In the genomic region with DNA sequence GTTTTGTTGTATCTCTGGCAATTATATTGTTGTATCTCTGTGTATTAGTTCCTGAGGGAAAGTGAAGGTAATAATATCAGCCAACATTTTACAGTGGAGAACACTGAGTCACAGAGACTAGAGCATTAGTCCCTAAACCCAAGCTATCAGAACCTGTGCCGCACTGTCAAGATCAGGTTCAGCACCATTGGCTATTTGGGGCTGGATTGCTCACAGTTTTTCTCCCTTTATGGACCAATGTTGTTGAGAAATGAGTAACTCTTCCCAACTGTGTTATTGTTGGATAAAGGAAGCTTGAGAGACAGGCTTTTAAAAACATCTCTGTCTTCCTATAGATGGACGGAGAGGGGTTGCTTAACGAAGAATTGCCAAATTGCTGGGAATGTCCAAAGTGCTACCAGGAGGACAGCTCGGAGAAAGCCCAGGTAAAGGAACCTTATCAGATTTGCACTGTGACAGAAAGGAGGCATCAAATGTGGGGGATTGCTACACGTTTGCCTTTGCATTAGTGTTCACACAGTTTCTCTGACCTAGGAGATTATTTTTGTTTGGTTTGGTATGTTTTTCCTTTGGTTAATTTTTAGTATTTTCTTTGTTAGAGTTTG, we compare ENCODE assay signal across 14 cellular contexts. TPM values are rescaled to one million over a fixed set of nuclear protein-coding genes. Genes with fewer than 3 reads are reported as not detected.
A peak's percentile ranks its signal among the peaks of the same experiment; 100 is the strongest.
DNase-seq lines count a peak whose midpoint lies in the region; ATAC-seq and TF ChIP-seq lines count a peak whose summit lies in the region.
"Had no signal": no experiment of that assay in that cellular context is flagged by ENCODE, and none has a peak within 500 bp of the region (broad histone marks: within the 10 kb centered on the region; RNA-seq: fewer than 3 reads in every experiment).

No MANE protein-coding gene starts in this region.

- ATAC-seq in activated T-cell treated with anti-CD3 and anti-CD28 coated beads, Interleukin-2, amount 50 U/mL, for 4 hours: no peak
- peak; percentile 13 for ATAC-seq in left lobe of liver
- ATAC-seq in stimulated activated effector memory CD8-positive, alpha-beta T cell treated with anti-CD3 and anti-CD28 coated beads, Interleukin-12 subunit alpha, Interleukin-12 subunit beta, amount 100 ng/mL, for 72 hours: no peak

- no peaks in the 10 kb centered on the region for H3K9me3 Mint-ChIP-seq in activated T-cell treated with anti-CD3 and anti-CD28 coated beads, Interleukin-2, amount 50 U/mL, for 24 hours
- no peaks in the 10 kb centered on the region for H3K9me3 Mint-ChIP-seq in activated T-cell treated with anti-CD3 and anti-CD28 coated beads, Interleukin-2, amount 50 U/mL, for 4 hours
- H3K9me3 Mint-ChIP-seq in stimulated activated effector memory CD8-positive, alpha-beta T cell treated with anti-CD3 and anti-CD28 coated beads, Interleukin-12 subunit alpha, Interleukin-12 subunit beta, amount 100 ng/mL, for 72 hours: no peaks in the 10 kb centered on the region

- H3K4me3 ChIP-seq in dorsolateral prefrontal cortex: no peak overlapping the region
- H3K4me3 ChIP-seq: ascending aorta, lung had no signal

- no peak for DNase-seq in activated T-cell treated with anti-CD3 and anti-CD28 coated beads, Interleukin-2, amount 50 U/mL, for 24 hours
- DNase-seq in activated T-cell treated with anti-CD3 and anti-CD28 coated beads, Interleukin-2, amount 50 U/mL, for 4 hours: no peak
- no peak for DNase-seq in left lobe of liver (ENCODE audit: low spot score)
- no peak for DNase-seq in stimulated activated effector memory CD8-positive, alpha-beta T cell treated with anti-CD3 and anti-CD28 coated beads, Interleukin-12 subunit alpha, Interleukin-12 subunit beta, amount 100 ng/mL, for 72 hours (ENCODE audit: low spot score in 2 of 2)
- DNase-seq in HK-2 (ENCODE audit: unreplicated experiment): no peak
- DNase-seq in dorsolateral prefrontal cortex: no peak
- DNase-seq in NCI-H345 (lab: John Stamatoyannopoulos, UW): no peak
- DNase-seq: activated CD4-positive, alpha-beta T cell treated with anti-CD3 and anti-CD28 coated beads, Interleukin-2, amount 50 U/mL, for 1 hour; cortex of kidney; NCI-H1048; SHP77 treated with DMSO at 0.1 percent for 48 hours had no signal

- no peak overlapping the region for H3K4me3 Mint-ChIP-seq in activated T-cell treated with anti-CD3 and anti-CD28 coated beads, Interleukin-2, amount 50 U/mL, for 24 hours
- no peak overlapping the region for H3K4me3 Mint-ChIP-seq in activated T-cell treated with anti-CD3 and anti-CD28 coated beads, Interleukin-2, amount 50 U/mL, for 4 hours
- H3K4me3 Mint-ChIP-seq in stimulated activated effector memory CD8-positive, alpha-beta T cell treated with anti-CD3 and anti-CD28 coated beads, Interleukin-12 subunit alpha, Interleukin-12 subunit beta, amount 100 ng/mL, for 72 hours: no peak overlapping the region

- H3K36me3 Mint-ChIP-seq in activated T-cell treated with anti-CD3 and anti-CD28 coated beads, Interleukin-2, amount 50 U/mL, for 24 hours (ENCODE audit: low read depth): peaks cover 99% of the 10 kb centered on the region
- H3K36me3 Mint-ChIP-seq in activated T-cell treated with anti-CD3 and anti-CD28 coated beads, Interleukin-2, amount 50 U/mL, for 4 hours (ENCODE audit: insufficient read depth): peaks cover 59% of the 10 kb centered on the region
- H3K36me3 Mint-ChIP-seq in stimulated activated effector memory CD8-positive, alpha-beta T cell treated with anti-CD3 and anti-CD28 coated beads, Interleukin-12 subunit alpha, Interleukin-12 subunit beta, amount 100 ng/mL, for 72 hours: peaks cover 100% of the 10 kb centered on the region

- peak overlapping the region; percentile 67 for H3K27ac ChIP-seq in VCaP
- H3K27ac ChIP-seq in dorsolateral prefrontal cortex: peak overlapping the region in 2 of 59 donors; percentile 15 to 58
- H3K27ac ChIP-seq: ascending aorta had no signal

- H3K4me1 Mint-ChIP-seq in activated T-cell treated with anti-CD3 and anti-CD28 coated beads, Interleukin-2, amount 50 U/mL, for 24 hours (ENCODE audit: low read depth): peaks cover 80% of the 10 kb centered on the region
- H3K4me1 Mint-ChIP-seq in activated T-cell treated with anti-CD3 and anti-CD28 coated beads, Interleukin-2, amount 50 U/mL, for 4 hours (ENCODE audit: low read depth): peaks cover 45% of the 10 kb centered on the region
- H3K4me1 Mint-ChIP-seq in stimulated activated effector memory CD8-positive, alpha-beta T cell treated with anti-CD3 and anti-CD28 coated beads, Interleukin-12 subunit alpha, Interleukin-12 subunit beta, amount 100 ng/mL, for 72 hours: peaks cover 67% of the 10 kb centered on the region

- TF ChIP-seq CTCF in VCaP (conservative IDR thresholded peaks at IDR 0.05) (no peak), dorsolateral prefrontal cortex (IDR thresholded peaks at IDR 0.05 in 54 of 56, conservative IDR thresholded peaks at IDR 0.05 in 2 of 56; ENCODE audit: low read depth in 1 of 56, partially characterized antibody in 56 of 56) (no peak)

- H3K27me3 ChIP-seq in dorsolateral prefrontal cortex: no peaks in the 10 kb centered on the region
- H3K27me3 ChIP-seq: ascending aorta had no signal

- intact Hi-C loops in dorsolateral prefrontal cortex (cut with DNase I): no loop called here

- peak overlapping the region; percentile 73 for H3K27ac Mint-ChIP-seq in activated T-cell treated with anti-CD3 and anti-CD28 coated beads, Interleukin-2, amount 50 U/mL, for 24 hours
- peak overlapping the region; percentile 68 for H3K27ac Mint-ChIP-seq in stimulated activated effector memory CD8-positive, alpha-beta T cell treated with anti-CD3 and anti-CD28 coated beads, Interleukin-12 subunit alpha, Interleukin-12 subunit beta, amount 100 ng/mL, for 72 hours

- no peaks in the 10 kb centered on the region for H3K27me3 Mint-ChIP-seq in activated T-cell treated with anti-CD3 and anti-CD28 coated beads, Interleukin-2, amount 50 U/mL, for 24 hours
- no peaks in the 10 kb centered on the region for H3K27me3 Mint-ChIP-seq in activated T-cell treated with anti-CD3 and anti-CD28 coated beads, Interleukin-2, amount 50 U/mL, for 4 hours (ENCODE audit: low read depth)

RNA-seq across cellular contexts. Expression of a gene that starts 18.2 kb away (rescaled TPM):
- total RNA-seq in activated T-cell treated with anti-CD3 and anti-CD28 coated beads, Interleukin-2, amount 50 U/mL, for 4 hours: 100 to 1,000 TPM; 152 to 172 (median 171) TPM
- total RNA-seq in left lobe of liver: 29.0 TPM
- 100 to 1,000 TPM in 93 of 120 experiments, 10 to 100 TPM in 27; 63.9 to 144 (median 111) TPM for total RNA-seq in dorsolateral prefrontal cortex

RNA-seq across cellular contexts. Expression of a gene that starts 41.1 kb away (rescaled TPM):
- total RNA-seq in activated T-cell treated with anti-CD3 and anti-CD28 coated beads, Interleukin-2, amount 50 U/mL, for 4 hours: 10 to 100 TPM; 67.7 to 75.4 (median 69.8) TPM
- total RNA-seq in left lobe of liver: 9.8 TPM
- total RNA-seq in dorsolateral prefrontal cortex: 100 to 1,000 TPM in 5 of 120 experiments, 10 to 100 TPM in 115; 54.5 to 110 (median 77.3) TPM

RNA-seq across cellular contexts. Expression of a gene that starts 55.3 kb away (rescaled TPM):
- total RNA-seq in activated T-cell treated with anti-CD3 and anti-CD28 coated beads, Interleukin-2, amount 50 U/mL, for 4 hours: 1 to 10 TPM; 4.8 to 7.2 (median 6.6) TPM
- total RNA-seq in left lobe of liver (18.2 TPM), dorsolateral prefrontal cortex (10 to 100 TPM; 15.0 to 46.9 (median 26.2) TPM)
